In the genomic region with DNA sequence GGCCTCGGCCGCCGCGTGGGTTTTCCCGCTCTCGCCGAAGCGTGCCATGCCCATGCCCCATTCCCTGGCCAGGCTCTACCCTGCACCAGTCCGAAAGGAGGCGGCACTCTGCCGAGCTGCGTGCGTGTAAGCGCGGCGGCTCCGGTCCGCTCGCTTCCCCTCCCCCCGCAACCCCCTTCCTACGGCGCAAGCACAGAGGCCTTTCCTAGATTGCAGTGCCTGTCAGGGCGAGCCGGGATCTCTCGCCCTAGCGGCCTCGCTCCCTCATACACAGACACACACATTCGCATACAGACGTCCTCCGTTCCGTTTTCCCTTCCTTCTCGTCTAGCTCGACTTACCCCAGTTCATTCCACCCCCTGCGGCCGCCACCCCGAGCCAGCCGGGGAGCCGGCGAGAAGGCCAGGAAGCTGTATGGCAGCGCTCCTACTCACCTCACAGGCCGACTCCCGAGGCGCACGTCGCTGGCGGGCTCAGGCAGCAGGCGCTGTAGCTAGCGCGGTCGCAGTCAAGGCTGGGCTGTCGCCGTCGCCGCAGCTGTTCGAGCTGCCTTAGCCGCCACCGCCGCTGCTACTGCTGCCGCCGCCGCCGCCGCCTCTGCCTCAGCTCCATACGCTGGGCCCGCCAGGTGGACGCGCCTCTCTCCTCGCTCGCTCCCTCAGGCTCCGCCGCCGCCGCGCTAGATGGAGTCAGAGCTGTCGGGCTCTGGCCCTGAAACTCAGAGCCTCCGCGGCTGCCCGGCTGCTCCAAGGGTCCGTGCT, we compare ENCODE assay signal across 8 cellular contexts. TPM values are rescaled to one million over a fixed set of nuclear protein-coding genes. Genes with fewer than 3 reads are reported as not detected.
DNase-seq lines count a peak whose midpoint lies in the region; ATAC-seq and TF ChIP-seq lines count a peak whose summit lies in the region.

No MANE protein-coding gene starts in this region.

- DNase-seq in H7 (peak; percentile 76), NCI-H1105 treated with DMSO at 0.1 percent for 48 hours (lab: John Stamatoyannopoulos, UW) (peak; percentile 68), thyroid gland (peak; percentile 62 to 68), cortex of kidney (lab: John Stamatoyannopoulos, UW) (no peak)
- peak; percentile 41 for DNase-seq in activated CD8-positive, alpha-beta T cell treated with anti-CD3 and anti-CD28 coated beads for 36 hours
- peak in 8 of 9 donors; percentile 10 to 45 (median 30) for DNase-seq in naive thymus-derived CD4-positive, alpha-beta T cell

- H3K27ac Mint-ChIP-seq in activated CD8-positive, alpha-beta T cell treated with anti-CD3 and anti-CD28 coated beads for 36 hours: peak overlapping the region; percentile 80
- H3K27ac Mint-ChIP-seq in naive thymus-derived CD4-positive, alpha-beta T cell: peak overlapping the region in 7 of 9 donors; percentile 59 to 96 (median 86)

- H3K27me3 ChIP-seq in H7 (ENCODE audit: control insufficient read depth, insufficient read depth, low read length) (peaks cover 33% of the 10 kb centered on the region), thyroid gland (peaks cover 6% of the 10 kb centered on the region)
- no peaks in the 10 kb centered on the region for H3K27me3 ChIP-seq in naive thymus-derived CD4-positive, alpha-beta T cell (ENCODE audit: control insufficient read depth in 2 of 2, insufficient read depth in 2 of 2, low read length in 2 of 2)

- TF ChIP-seq POLR2A in GM10847 (IDR thresholded peaks at IDR 0.05; ENCODE audit: extremely low read depth, insufficient read length): peak; percentile 16
- no peak for TF ChIP-seq POLR2A in thyroid gland (IDR thresholded peaks at IDR 0.05)

- CTCF ChIA-PET in activated CD8-positive, alpha-beta T cell treated with anti-CD3 and anti-CD28 coated beads for 36 hours (lab: Charles Lee): no interaction called here
- CTCF ChIA-PET in naive thymus-derived CD4-positive, alpha-beta T cell (lab: Charles Lee): interaction anchor here (1.3 to 1.5 kb wide), 3 partner anchors 13 to 24 kb away, joined by 3 read pairs; no protein-coding TSS in a partner anchor

- peak; percentile 77 for ATAC-seq in activated CD8-positive, alpha-beta T cell treated with anti-CD3 and anti-CD28 coated beads for 36 hours
- ATAC-seq in esophagus mucosa: peak; percentile 55
- ATAC-seq in naive thymus-derived CD4-positive, alpha-beta T cell: peak; percentile 77

- POLR2A ChIA-PET in activated CD8-positive, alpha-beta T cell treated with anti-CD3 and anti-CD28 coated beads for 36 hours (lab: Charles Lee): interaction anchor here (0.6 to 1.4 kb wide), 2 partner anchors 9 to 131 kb away, joined by 3 read pairs; no protein-coding TSS in a partner anchor
- POLR2A ChIA-PET in naive thymus-derived CD4-positive, alpha-beta T cell (lab: Charles Lee): interaction anchor here (1.0 to 1.9 kb wide), 3 partner anchors 16 to 349 kb away, joined by 3 to 6 read pairs (median 5); partner anchors contain the start of gene UPRT

- peaks cover 6% of the 10 kb centered on the region for H3K4me1 Mint-ChIP-seq in activated CD8-positive, alpha-beta T cell treated with anti-CD3 and anti-CD28 coated beads for 36 hours (ENCODE audit: low read depth)
- H3K4me1 Mint-ChIP-seq in naive thymus-derived CD4-positive, alpha-beta T cell: peaks cover 4 to 11% (median 7%) of the 10 kb centered on the region in 7 donors

- intact Hi-C loops in activated CD8-positive, alpha-beta T cell treated with anti-CD3 and anti-CD28 coated beads for 36 hours (cut with micrococcal nuclease): no loop called here
- intact Hi-C loops in naive thymus-derived CD4-positive, alpha-beta T cell (cut with micrococcal nuclease): loop anchor here (1.0 to 10.0 kb wide), 9 partner anchors 16 to 680 kb away; partner anchors contain the start of genes ABCB7 (in 2 of the 2), UPRT (in 2 of the 2), RLIM (in 1 of the 2) and ZDHHC15 (in 1 of the 2)
- intact Hi-C loops in thyroid gland (cut with DNase I): no loop called here

- peak overlapping the region; percentile 53 for H3K27ac ChIP-seq in naive thymus-derived CD4-positive, alpha-beta T cell (ENCODE audit: low read depth, low read length)
- peak overlapping the region in 2 of 3 donors; percentile 33 to 40 for H3K27ac ChIP-seq in thyroid gland

- no peaks in the 10 kb centered on the region for H3K36me3 Mint-ChIP-seq in activated CD8-positive, alpha-beta T cell treated with anti-CD3 and anti-CD28 coated beads for 36 hours (ENCODE audit: low read depth)
- H3K36me3 Mint-ChIP-seq in naive thymus-derived CD4-positive, alpha-beta T cell: no peaks in the 10 kb centered on the region

- 0 to 4% methylated on average over 5 to 11 of the region's 79 CpGs for WGBS in thyroid gland, 2 donors

- H3K4me3 ChIP-seq in H7 (ENCODE audit: insufficient read depth, low read depth, low read length) (peak overlapping the region; percentile 53), thyroid gland (replicated peaks in 1 of 3) (peak overlapping the region in 2 of 3 donors; percentile 15 to 23)
- H3K4me3 ChIP-seq in naive thymus-derived CD4-positive, alpha-beta T cell (ENCODE audit: low read length): peak overlapping the region; percentile 47

- peaks cover 26% of the 10 kb centered on the region for H3K27me3 Mint-ChIP-seq in activated CD8-positive, alpha-beta T cell treated with anti-CD3 and anti-CD28 coated beads for 36 hours
- H3K27me3 Mint-ChIP-seq in naive thymus-derived CD4-positive, alpha-beta T cell: peaks cover 0 to 30% (median 7%) of the 10 kb centered on the region in 5 donors

- peak overlapping the region; percentile 76 for H3K4me3 Mint-ChIP-seq in activated CD8-positive, alpha-beta T cell treated with anti-CD3 and anti-CD28 coated beads for 36 hours
- peak overlapping the region; percentile 80 to 97 (median 92) for H3K4me3 Mint-ChIP-seq in naive thymus-derived CD4-positive, alpha-beta T cell

- no peaks in the 10 kb centered on the region for H3K9me3 Mint-ChIP-seq in activated CD8-positive, alpha-beta T cell treated with anti-CD3 and anti-CD28 coated beads for 36 hours
- no peaks in the 10 kb centered on the region for H3K9me3 Mint-ChIP-seq in naive thymus-derived CD4-positive, alpha-beta T cell

- no peak for TF ChIP-seq CTCF in activated CD8-positive, alpha-beta T cell treated with anti-CD3 and anti-CD28 coated beads for 36 hours (IDR thresholded peaks at IDR 0.05)
- TF ChIP-seq CTCF in thyroid gland (IDR thresholded peaks at IDR 0.05): no peak

- no peaks in the 10 kb centered on the region for H3K9me3 ChIP-seq in naive thymus-derived CD4-positive, alpha-beta T cell (ENCODE audit: control insufficient read depth in 2 of 3, low read length in 3 of 3)
- no peaks in the 10 kb centered on the region for H3K9me3 ChIP-seq in thyroid gland

- H3K36me3 ChIP-seq in H7 (replicated peaks; ENCODE audit: control insufficient read depth, insufficient read depth, low read length) (no peaks in the 10 kb centered on the region), thyroid gland (no peaks in the 10 kb centered on the region)
- no peaks in the 10 kb centered on the region for H3K36me3 ChIP-seq in naive thymus-derived CD4-positive, alpha-beta T cell (ENCODE audit: control insufficient read depth in 2 of 3, insufficient read depth in 3 of 3, low read length in 3 of 3)

- no peaks in the 10 kb centered on the region for H3K4me1 ChIP-seq in naive thymus-derived CD4-positive, alpha-beta T cell (ENCODE audit: control insufficient read depth in 2 of 2, insufficient read depth in 2 of 2, low read length in 2 of 2)
- peaks cover 0 to 8% of the 10 kb centered on the region in 2 donors for H3K4me1 ChIP-seq in thyroid gland

RNA-seq across cellular contexts. Expression of gene NEXMIF, which starts 0.6 kb away (rescaled TPM):
- 0.70 and 0.94 TPM in 2 replicates for total RNA-seq in H7 (2014; rRNA removed; shearing (Covaris generic))
- under 1 TPM; 0.49 to 0.79 TPM for total RNA-seq in activated CD8-positive, alpha-beta T cell treated with anti-CD3 and anti-CD28 coated beads for 36 hours
- total RNA-seq in esophagus mucosa (0.08 TPM), thyroid gland (1 to 10 TPM; 1.6 to 2.5 (median 2.1) TPM)
- total RNA-seq in naive thymus-derived CD4-positive, alpha-beta T cell: 1 to 10 TPM in 4 of 5 experiments, under 1 TPM in 1; 0.63 to 3.7 (median 2.0) TPM
- under 1 TPM; 0.82 TPM for polyA plus RNA-seq in naive thymus-derived CD4-positive, alpha-beta T cell

Comparison
In these comparisons a context has a peak if more than half of its experiments do, and no peak if none do; other contexts are left out.
1. intact Hi-C loops: an anchor here in naive thymus-derived CD4-positive, alpha-beta T cell (1.0 to 10.0 kb wide); none called in activated CD8-positive, alpha-beta T cell treated with anti-CD3 and anti-CD28 coated beads for 36 hours and thyroid gland.